In the genomic region with DNA sequence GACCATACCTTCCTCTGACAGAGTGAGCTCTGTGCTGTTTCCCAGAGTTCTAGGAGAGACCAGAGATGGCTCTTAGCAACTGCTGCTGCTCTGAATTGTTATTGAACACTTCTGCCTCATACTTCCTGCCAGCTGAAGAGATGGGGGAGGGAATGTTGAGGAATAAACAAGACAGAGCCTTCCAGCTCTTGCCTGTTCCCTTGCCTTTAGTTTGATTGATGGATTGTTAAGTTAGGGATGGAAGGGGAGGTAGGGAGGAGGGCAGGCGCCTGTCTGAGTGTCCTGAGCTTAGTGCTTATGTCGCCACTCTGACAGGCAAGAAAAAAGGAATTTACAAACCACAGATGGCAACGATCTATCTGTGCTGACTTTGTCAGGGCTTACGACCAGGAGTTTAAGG, we compare ENCODE assay signal across 8 cellular contexts. TPM values are rescaled to one million over a fixed set of nuclear protein-coding genes. Genes with fewer than 3 reads are reported as not detected.
DNase-seq lines count a peak whose midpoint lies in the region; ATAC-seq, FAIRE-seq and TF ChIP-seq lines count a peak whose summit lies in the region.

No MANE protein-coding gene starts in this region.

- no peak overlapping the region for H2AFZ ChIP-seq in keratinocyte (ENCODE audit: control insufficient read depth, low read length)

- H3K9ac ChIP-seq in keratinocyte (ENCODE audit: control insufficient read depth, extremely low read depth, insufficient read depth, low read length): no peak overlapping the region

- H3K9me3 Mint-ChIP-seq in activated T-cell treated with anti-CD3 and anti-CD28 coated beads, Interleukin-2, amount 50 U/mL, for 72 hours: no peaks in the 10 kb centered on the region
- no peaks in the 10 kb centered on the region for H3K9me3 Mint-ChIP-seq in activated CD8-positive, alpha-beta T cell treated with anti-CD3 and anti-CD28 coated beads, Interleukin-2, amount 10 ng/mL, durations not matched to agents 7 days and 5 days (ENCODE audit: insufficient read depth)

- H3K27ac Mint-ChIP-seq in activated T-cell treated with anti-CD3 and anti-CD28 coated beads, Interleukin-2, amount 50 U/mL, for 72 hours: peak overlapping the region; percentile 52
- H3K27ac Mint-ChIP-seq in activated CD8-positive, alpha-beta T cell treated with anti-CD3 and anti-CD28 coated beads, Interleukin-2, amount 10 ng/mL, durations not matched to agents 7 days and 5 days: peak overlapping the region; percentile 71

- H3K9me3 ChIP-seq in keratinocyte (ENCODE audit: control insufficient read depth, low read depth, low read length): no peaks in the 10 kb centered on the region
- no peaks in the 10 kb centered on the region for H3K9me3 ChIP-seq in thyroid gland

- H3K4me3 Mint-ChIP-seq in activated T-cell treated with anti-CD3 and anti-CD28 coated beads, Interleukin-2, amount 50 U/mL, for 72 hours: peak overlapping the region; percentile 1 to 9
- H3K4me3 Mint-ChIP-seq in activated CD8-positive, alpha-beta T cell treated with anti-CD3 and anti-CD28 coated beads, Interleukin-2, amount 10 ng/mL, durations not matched to agents 7 days and 5 days: peak overlapping the region; percentile 49

- H3K4me3 ChIP-seq in keratinocyte (ENCODE audit: control insufficient read depth in 2 of 3, extremely low read depth in 1 of 3, insufficient read depth in 2 of 3, low read depth in 1 of 3, low read length in 3 of 3) (no peak overlapping the region), thyroid gland (replicated peaks in 1 of 3) (no peak overlapping the region)

- H3K9me1 ChIP-seq in keratinocyte (ENCODE audit: control insufficient read depth, extremely low read depth, insufficient read depth, low read length): no peaks in the 10 kb centered on the region

- peak overlapping the region; percentile 9 for H3K27ac ChIP-seq in keratinocyte (ENCODE audit: control insufficient read depth, insufficient read depth, low read length)
- H3K27ac ChIP-seq in thyroid gland: peak overlapping the region; percentile 24 to 32 (median 26)

- POLR2A ChIA-PET in activated CD8-positive, alpha-beta T cell treated with anti-CD3 and anti-CD28 coated beads, Interleukin-2, amount 10 ng/mL, durations not matched to agents 7 days and 5 days (lab: Charles Lee): interaction anchor here (0.6 to 1.7 kb wide), 6 partner anchors 11 to 141 kb away, joined by 3 to 5 read pairs (median 3); partner anchors contain the start of genes TRIP4 and ZNF609

- peaks cover 82% of the 10 kb centered on the region for H3K4me1 Mint-ChIP-seq in activated T-cell treated with anti-CD3 and anti-CD28 coated beads, Interleukin-2, amount 50 U/mL, for 72 hours (ENCODE audit: low read depth)
- peaks cover 69% of the 10 kb centered on the region for H3K4me1 Mint-ChIP-seq in activated CD8-positive, alpha-beta T cell treated with anti-CD3 and anti-CD28 coated beads, Interleukin-2, amount 10 ng/mL, durations not matched to agents 7 days and 5 days (ENCODE audit: low read depth)

- no peak for DNase-seq in activated T-cell treated with anti-CD3 and anti-CD28 coated beads, Interleukin-2, amount 50 U/mL, for 72 hours
- DNase-seq in activated T-cell treated with anti-CD3 and anti-CD28 coated beads, Interleukin-2, amount 50 U/mL, for 1 hour: no peak
- DNase-seq in activated CD8-positive, alpha-beta T cell treated with anti-CD3 and anti-CD28 coated beads, Interleukin-2, amount 10 ng/mL, durations not matched to agents 7 days and 5 days: no peak
- DNase-seq in keratinocyte (ENCODE audit: low read depth, low spot score): no peak
- DNase-seq in thyroid gland: peak in 1 of 2 donors; percentile 19
- DNase-seq in NCI-H2081 treated with DMSO at 0.1 percent for 48 hours (lab: John Stamatoyannopoulos, UW): no peak
- DNase-seq in mucosa of gallbladder (ENCODE audit: low spot score): no peak
- DNase-seq in GM19238 (ENCODE audit: insufficient read length, low spot score): no peak

- ATAC-seq in activated T-cell treated with anti-CD3 and anti-CD28 coated beads, Interleukin-2, amount 50 U/mL, for 72 hours (replicated peaks in 1 of 2): peak in 1 of 2 donors; percentile 24
- peak; percentile 52 for ATAC-seq in activated CD8-positive, alpha-beta T cell treated with anti-CD3 and anti-CD28 coated beads, Interleukin-2, amount 10 ng/mL, durations not matched to agents 7 days and 5 days

- H4K20me1 ChIP-seq in keratinocyte (ENCODE audit: control insufficient read depth, extremely low read depth, insufficient read depth, low read length): peaks cover 3% of the 10 kb centered on the region

- peaks cover 7 to 22% of the 10 kb centered on the region in 2 donors for H3K36me3 Mint-ChIP-seq in activated T-cell treated with anti-CD3 and anti-CD28 coated beads, Interleukin-2, amount 50 U/mL, for 72 hours (ENCODE audit: insufficient read depth in 2 of 2)
- H3K36me3 Mint-ChIP-seq in activated CD8-positive, alpha-beta T cell treated with anti-CD3 and anti-CD28 coated beads, Interleukin-2, amount 10 ng/mL, durations not matched to agents 7 days and 5 days (ENCODE audit: low read depth): peaks cover 54% of the 10 kb centered on the region

- TF ChIP-seq POLR2A in thyroid gland (IDR thresholded peaks at IDR 0.05): no peak

- dilution Hi-C loops in keratinocyte (cut with MboI; ENCODE audit: extremely low pct_ligation_motif_present, low sequenced_read_pairs): no loop called here

- H3K27me3 ChIP-seq in keratinocyte (ENCODE audit: control insufficient read depth, extremely low read depth, insufficient read depth, low read length): no peaks in the 10 kb centered on the region
- no peaks in the 10 kb centered on the region for H3K27me3 ChIP-seq in thyroid gland

- intact Hi-C loops in thyroid gland (cut with DNase I): no loop called here

- FAIRE-seq in keratinocyte (lab: Jason Lieb, UNC): no peak

- no peak for TF ChIP-seq CTCF in keratinocyte (optimal IDR thresholded peaks at IDR 0.05 in 1 of 3, IDR thresholded peaks at IDR 0.05 in 1 of 3, conservative IDR thresholded peaks at IDR 0.05 in 1 of 3; ENCODE audit: extremely low read depth in 1 of 3, insufficient read depth in 2 of 3, low read length in 3 of 3)
- no peak for TF ChIP-seq CTCF in thyroid gland (IDR thresholded peaks at IDR 0.05)

- H3K4me1 ChIP-seq in keratinocyte (ENCODE audit: control insufficient read depth, extremely low read depth, insufficient read depth, low read length) (peaks cover 12% of the 10 kb centered on the region), thyroid gland (peaks cover 21 to 39% of the 10 kb centered on the region in 2 donors)

- WGBS in thyroid gland, 2 donors: 63 to 64% methylated on average over 4 of the region's 4 CpGs

- CTCF ChIA-PET in activated CD8-positive, alpha-beta T cell treated with anti-CD3 and anti-CD28 coated beads, Interleukin-2, amount 10 ng/mL, durations not matched to agents 7 days and 5 days (lab: Charles Lee): interaction anchor here (1.0 to 2.0 kb wide), 11 partner anchors 8 to 332 kb away, joined by 3 to 12 read pairs (median 5); no protein-coding TSS in a partner anchor

- H3K36me3 ChIP-seq in keratinocyte (ENCODE audit: control insufficient read depth in 2 of 2, extremely low read depth in 1 of 2, insufficient read depth in 2 of 2, low read length in 2 of 2) (peaks cover 12 to 22% of the 10 kb centered on the region in 2 experiments), thyroid gland (peaks cover 7 to 8% of the 10 kb centered on the region in 2 donors)

- no peak overlapping the region for H3K4me2 ChIP-seq in keratinocyte (ENCODE audit: control insufficient read depth, extremely low read depth, insufficient read depth, low read depth, low read length)

- peaks cover 62% of the 10 kb centered on the region for H3K79me2 ChIP-seq in keratinocyte (ENCODE audit: control insufficient read depth, insufficient read depth, low read length)

- no peaks in the 10 kb centered on the region for H3K27me3 Mint-ChIP-seq in activated T-cell treated with anti-CD3 and anti-CD28 coated beads, Interleukin-2, amount 50 U/mL, for 72 hours (ENCODE audit: low read depth)
- H3K27me3 Mint-ChIP-seq in activated CD8-positive, alpha-beta T cell treated with anti-CD3 and anti-CD28 coated beads, Interleukin-2, amount 10 ng/mL, durations not matched to agents 7 days and 5 days (ENCODE audit: low read depth): no peaks in the 10 kb centered on the region

RNA-seq across cellular contexts. Expression of gene ZNF609, which starts 42.8 kb away (rescaled TPM):
- 10 to 100 TPM; 43.9 to 52.6 TPM for total RNA-seq in activated T-cell treated with anti-CD3 and anti-CD28 coated beads, Interleukin-2, amount 50 U/mL, for 72 hours
- 10 to 100 TPM; 39.9 to 40.5 TPM for total RNA-seq in activated CD8-positive, alpha-beta T cell treated with anti-CD3 and anti-CD28 coated beads, Interleukin-2, amount 10 ng/mL, durations not matched to agents 7 days and 5 days
- polyA plus RNA-seq in keratinocyte: 11.8 to 16.9 TPM (median 12.8 TPM) in 3 replicates
- polyA plus RNA-seq in keratinocyte (2011; ENCODE audit: low read depth): 8.6 TPM
- 18.6 TPM in 2 replicates for polyA plus RNA-seq in keratinocyte (2011; cell fraction: cytosol; rRNA removed)
- 36.2 and 36.6 TPM in 2 replicates for polyA plus RNA-seq in keratinocyte (2011; cell fraction: nucleus; rRNA removed)
- polyA plus RNA-seq in keratinocyte (2012; ENCODE audit: low replicate concordance): 10.5 and 13.9 TPM in 2 replicates
- 21.4 to 75.7 TPM (median 72.0 TPM) in 3 replicates for polyA minus RNA-seq in keratinocyte
- polyA minus RNA-seq in keratinocyte (2011; cell fraction: cytosol; rRNA and poly(A)+ RNA removed): 8.1 TPM
- 19.6 and 58.2 TPM in 2 replicates for polyA minus RNA-seq in keratinocyte (2011; cell fraction: nucleus; rRNA and poly(A)+ RNA removed)
- total RNA-seq in thyroid gland (10 to 100 TPM; 25.2 to 45.5 (median 32.6) TPM), mucosa of gallbladder (36.3 TPM)
